Comparison of ENCODE assay signal across 9 cellular contexts in the genomic region with DNA sequence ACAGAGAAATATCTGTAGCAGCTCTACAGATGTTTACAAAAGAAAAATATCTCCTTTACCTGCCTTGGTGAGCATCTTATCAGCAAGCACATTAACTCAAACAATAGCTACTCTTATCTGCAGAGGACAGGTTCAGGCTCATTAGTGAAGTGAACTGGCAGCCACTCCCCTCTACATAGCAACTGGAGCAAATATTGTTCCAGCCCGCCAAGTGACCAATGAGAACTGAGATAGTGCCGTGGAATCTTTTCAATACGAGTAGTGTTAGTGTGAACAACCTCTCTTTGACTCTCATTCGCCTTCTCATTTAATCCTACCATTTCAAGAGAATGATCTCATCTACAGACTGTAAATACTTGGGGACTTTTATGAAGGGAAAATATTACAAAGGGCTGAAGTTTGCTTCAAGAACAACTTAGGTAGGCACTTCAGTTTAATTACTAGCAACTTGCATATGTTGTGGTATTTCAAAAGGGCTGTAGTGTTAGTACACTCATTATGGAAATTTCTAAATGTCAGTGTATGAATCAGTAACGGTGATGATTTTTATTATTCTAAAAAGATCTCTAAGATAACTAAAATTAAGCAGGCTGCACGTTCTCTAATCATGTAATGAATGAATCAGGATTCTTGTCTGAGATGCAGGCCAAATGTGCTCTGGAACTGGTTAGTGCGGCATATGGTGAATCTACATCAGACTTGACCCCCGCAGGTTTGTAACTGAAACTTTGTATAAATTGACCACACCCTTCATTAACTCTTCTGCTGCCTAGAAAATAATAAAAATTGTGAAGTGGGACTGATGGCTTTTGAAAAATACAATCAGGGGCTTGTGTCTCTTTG.
A peak's percentile ranks its signal among the peaks of the same experiment; 100 is the strongest.
DNase-seq lines count a peak whose midpoint lies in the region; ATAC-seq and TF ChIP-seq lines count a peak whose summit lies in the region.
"Had no signal": no experiment of that assay in that cellular context is flagged by ENCODE, and none has a peak within 500 bp of the region (broad histone marks: within the 10 kb centered on the region; RNA-seq: fewer than 3 reads in every experiment).

No MANE protein-coding gene starts in this region.

- ATAC-seq in lower lobe of right lung (peak; percentile 96 to 97), HG02610 (IDR thresholded peaks at IDR 0.05; ENCODE audit: unreplicated experiment) (no peak)

- peaks cover 5% of the 10 kb centered on the region for H3K27me3 ChIP-seq in lower lobe of right lung (ENCODE audit: low read depth)

- H3K4me3 Mint-ChIP-seq in activated naive CD8-positive, alpha-beta T cell, result no peak overlapping the region
- H3K4me3 Mint-ChIP-seq: activated CD4-positive, alpha-beta T cell treated with anti-CD3 and anti-CD28 coated beads, Interleukin-2, amount 10 ng/mL, durations not matched to agents 7 days and 5 days had no signal

- no peaks in the 10 kb centered on the region for H3K36me3 Mint-ChIP-seq in activated naive CD8-positive, alpha-beta T cell

- no peak overlapping the region for H3K27ac ChIP-seq in lower lobe of right lung

- no peaks in the 10 kb centered on the region for H3K36me3 ChIP-seq in lower lobe of right lung

- H3K9me3 ChIP-seq in lower lobe of right lung, result no peaks in the 10 kb centered on the region

- no peaks in the 10 kb centered on the region for H3K27me3 Mint-ChIP-seq in activated naive CD8-positive, alpha-beta T cell

- H3K9me3 Mint-ChIP-seq in activated naive CD8-positive, alpha-beta T cell (ENCODE audit: low read depth), result no peaks in the 10 kb centered on the region
- H3K9me3 Mint-ChIP-seq: activated CD4-positive, alpha-beta T cell treated with anti-CD3 and anti-CD28 coated beads, Interleukin-2, amount 10 ng/mL, durations not matched to agents 7 days and 5 days had no signal

- H3K4me1 Mint-ChIP-seq in activated naive CD8-positive, alpha-beta T cell (ENCODE audit: low read depth), result peaks cover 10% of the 10 kb centered on the region
- H3K4me1 Mint-ChIP-seq: activated CD4-positive, alpha-beta T cell treated with anti-CD3 and anti-CD28 coated beads, Interleukin-2, amount 10 ng/mL, durations not matched to agents 7 days and 5 days had no signal

- H3K4me1 ChIP-seq in lower lobe of right lung, result peaks cover 8% of the 10 kb centered on the region

- no peak for TF ChIP-seq CTCF in lower lobe of right lung (IDR thresholded peaks at IDR 0.05)

- H3K27ac Mint-ChIP-seq in activated naive CD8-positive, alpha-beta T cell, result peak overlapping the region; percentile 81
- H3K27ac Mint-ChIP-seq: activated CD4-positive, alpha-beta T cell treated with anti-CD3 and anti-CD28 coated beads, Interleukin-2, amount 10 ng/mL, durations not matched to agents 7 days and 5 days had no signal

- H3K4me3 ChIP-seq in lower lobe of right lung, result no peak overlapping the region

- DNase-seq in AG08395 (ENCODE audit: low spot score), result peak; percentile 35
- DNase-seq in HuH-7 (ENCODE audit: low spot score), result peak; percentile 60
- DNase-seq in lower lobe of right lung, result no peak
- DNase-seq in SKM-1 (lab: John Stamatoyannopoulos, UW; ENCODE audit: unreplicated experiment), result no peak
- no peak for DNase-seq in HCEC 1CT
- no peak for DNase-seq in NCI-H1694 treated with DMSO at 0.1 percent for 48 hours (lab: John Stamatoyannopoulos, UW)
- DNase-seq: activated CD4-positive, alpha-beta T cell treated with anti-CD3 and anti-CD28 coated beads, Interleukin-2, amount 10 ng/mL, durations not matched to agents 7 days and 5 days had no signal

- intact Hi-C loops in lower lobe of right lung (cut with DNase I), result no loop called here

Comparison
In these comparisons a context has a peak if more than half of its experiments do, and no peak if none do; other contexts are left out.
1. DNase-seq: peak in AG08395 (single experiment) and HuH-7 (single experiment); none in lower lobe of right lung (single experiment), SKM-1 (single experiment), HCEC 1CT (single experiment) and NCI-H1694 treated with DMSO at 0.1 percent for 48 hours (single experiment).